18 cellular contexts compared by ENCODE assay signal in the genomic region with DNA sequence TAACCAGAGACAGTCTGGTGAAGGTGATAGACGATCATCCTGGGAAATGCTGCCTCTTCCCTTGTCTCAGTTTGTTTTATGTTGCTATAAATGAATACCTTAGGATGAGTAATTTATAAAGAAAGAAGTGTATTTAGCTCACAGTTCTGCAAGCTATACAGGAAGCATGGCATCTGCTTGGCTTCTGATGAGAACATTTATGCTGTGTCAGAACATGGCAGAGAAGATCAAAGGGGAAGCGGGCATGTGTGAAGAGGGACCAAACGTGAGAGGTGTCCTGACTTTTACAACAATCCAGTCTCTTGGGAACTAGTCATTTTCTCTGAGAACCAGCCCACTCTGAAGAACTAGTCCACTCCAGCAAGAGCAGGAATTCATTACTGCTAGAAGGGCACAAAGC. TPM values are rescaled to one million over a fixed set of nuclear protein-coding genes. Genes with fewer than 3 reads are reported as not detected.
DNase-seq lines count a peak whose midpoint lies in the region; ATAC-seq, FAIRE-seq and TF ChIP-seq lines count a peak whose summit lies in the region.
"Had no signal": no experiment of that assay in that cellular context is flagged by ENCODE, and none has a peak within 500 bp of the region (broad histone marks: within the 10 kb centered on the region; RNA-seq: fewer than 3 reads in every experiment).

No MANE protein-coding gene starts in this region.

- H4K20me1 ChIP-seq in BLaER1, result no peaks in the 10 kb centered on the region; the same call in 1 of the 2 replicates
- peaks cover 0 to 19% (median 0%) of the 10 kb centered on the region in 11 experiments; a peak in 4 of 22 replicates for H4K20me1 ChIP-seq in BLaER1 treated with 17β-estradiol and CSF1 and Interleukin-3, amounts not matched to agents 10 nM and 100 nM

- peak; percentile 39 for ATAC-seq in HG03432 (IDR thresholded peaks at IDR 0.05; ENCODE audit: unreplicated experiment)
- ATAC-seq: gastroesophageal sphincter, HepG2 had no signal

- no peak overlapping the region for H3K9ac ChIP-seq in BLaER1
- no peak overlapping the region for H3K9ac ChIP-seq in BLaER1 treated with 17β-estradiol and CSF1 and Interleukin-3, amounts not matched to agents 10 nM and 100 nM

- in situ Hi-C loops in ACHN (cut with HindIII; ENCODE audit: low pct_ligation_motif_present, low pct_unique_long_range_greater_than_20kb, low sequenced_read_pairs), result no loop called here

- H3K4me3 ChIP-seq in BLaER1 (no peak overlapping the region), bronchial epithelial cell (ENCODE audit: low read depth, low read length) (no peak overlapping the region)
- H3K4me3 ChIP-seq in BLaER1 treated with 17β-estradiol and CSF1 and Interleukin-3, amounts not matched to agents 10 nM and 100 nM, result no peak overlapping the region
- H3K4me3 ChIP-seq: gastroesophageal sphincter, SJCRH30 had no signal

- H3K4me2 ChIP-seq in BLaER1, result peak overlapping the region; percentile 17
- peak overlapping the region in 10 of 11 experiments; percentile 4 to 62 (median 32); a peak in 17 of 22 replicates for H3K4me2 ChIP-seq in BLaER1 treated with 17β-estradiol and CSF1 and Interleukin-3, amounts not matched to agents 10 nM and 100 nM

- peaks cover 33% of the 10 kb centered on the region for H3K9me3 ChIP-seq in BLaER1
- H3K9me3 ChIP-seq in BLaER1 treated with 17β-estradiol and CSF1 and Interleukin-3, amounts not matched to agents 10 nM and 100 nM (replicated peaks in 1 of 11), result peaks cover 0 to 51% (median 29%) of the 10 kb centered on the region in 11 experiments; a peak in 17 of 22 replicates
- H3K9me3 ChIP-seq: gastroesophageal sphincter, SJCRH30 had no signal

- peaks cover 23% of the 10 kb centered on the region for H3K4me1 ChIP-seq in BLaER1
- H3K4me1 ChIP-seq in BLaER1 treated with 17β-estradiol and CSF1 and Interleukin-3, amounts not matched to agents 10 nM and 100 nM, result peaks cover 8 to 35% (median 21%) of the 10 kb centered on the region in 10 experiments; a peak in 18 of 20 replicates
- H3K4me1 ChIP-seq: SJCRH30 had no signal

- peak; percentile 6 for DNase-seq in bronchial epithelial cell (ENCODE audit: low read depth)
- DNase-seq in NCI-H510A (lab: John Stamatoyannopoulos, UW), result no peak
- DNase-seq in ACHN, result no peak
- DNase-seq in AML-193 (lab: John Stamatoyannopoulos, UW), result no peak
- no peak for DNase-seq in HuH-7 (ENCODE audit: low spot score)
- DNase-seq: C1 segment of cervical spinal cord, cortex of kidney, DMS53, midbrain, NCI-H2081, NCI-H526, OCI-M1, SJCRH30 had no signal

- no peak for TF ChIP-seq CTCF in bronchial epithelial cell (IDR thresholded peaks at IDR 0.05; ENCODE audit: insufficient read depth, low read length, severe bottlenecking)

- no peaks in the 10 kb centered on the region for H3K27me3 ChIP-seq in BLaER1
- no peaks in the 10 kb centered on the region for H3K27me3 ChIP-seq in BLaER1 treated with 17β-estradiol and CSF1 and Interleukin-3, amounts not matched to agents 10 nM and 100 nM
- H3K27me3 ChIP-seq in bronchial epithelial cell (ENCODE audit: control insufficient read depth, insufficient read depth, low read length), result no peaks in the 10 kb centered on the region
- H3K27me3 ChIP-seq: gastroesophageal sphincter, SJCRH30 had no signal

- no peak overlapping the region for H3K27ac ChIP-seq in BLaER1
- peak overlapping the region in 5 of 11 experiments; percentile 28 to 50 (median 38); a peak in 8 of 22 replicates for H3K27ac ChIP-seq in BLaER1 treated with 17β-estradiol and CSF1 and Interleukin-3, amounts not matched to agents 10 nM and 100 nM
- H3K27ac ChIP-seq: gastroesophageal sphincter, SJCRH30 had no signal

- FAIRE-seq in bronchial epithelial cell (lab: Jason Lieb, UNC), result no peak
- FAIRE-seq: HepG2 had no signal

- peaks cover 38% of the 10 kb centered on the region for H3K36me3 ChIP-seq in BLaER1
- H3K36me3 ChIP-seq in BLaER1 treated with 17β-estradiol and CSF1 and Interleukin-3, amounts not matched to agents 10 nM and 100 nM, result peaks cover 0 to 40% (median 18%) of the 10 kb centered on the region in 11 experiments; a peak in 16 of 22 replicates
- no peaks in the 10 kb centered on the region for H3K36me3 ChIP-seq in bronchial epithelial cell (ENCODE audit: control insufficient read depth, insufficient read depth, low read length)
- H3K36me3 ChIP-seq: gastroesophageal sphincter, SJCRH30 had no signal

RNA-seq across cellular contexts. Expression of gene CMC1, which starts 9.6 kb away (rescaled TPM):
- total RNA-seq in bronchial epithelial cell, result 2.4 and 5.8 TPM in 2 replicates
